16 cellular contexts compared by ENCODE assay signal in the genomic region with DNA sequence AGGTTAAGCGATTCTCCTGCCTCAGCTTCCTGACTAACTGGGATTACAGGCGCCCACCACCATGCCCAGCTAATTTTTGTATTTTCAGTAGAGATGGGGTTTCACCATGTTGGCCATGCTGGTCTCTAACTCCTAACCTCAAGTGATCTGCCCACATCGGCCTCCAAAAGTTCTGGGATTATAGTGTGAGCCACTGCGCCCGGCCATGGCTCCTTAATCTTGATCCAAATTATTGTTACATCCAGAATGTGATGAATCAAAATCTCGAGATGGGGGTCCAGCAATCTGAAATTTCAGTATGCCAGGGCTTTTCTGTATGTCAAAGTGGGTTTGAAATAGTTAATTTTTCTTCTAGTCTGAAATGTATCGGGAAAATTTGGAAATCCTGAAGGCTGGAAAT. TPM values are rescaled to one million over a fixed set of nuclear protein-coding genes. Genes with fewer than 3 reads are reported as not detected.
A peak's percentile ranks its signal among the peaks of the same experiment; 100 is the strongest.
DNase-seq lines count a peak whose midpoint lies in the region; ATAC-seq, FAIRE-seq and TF ChIP-seq lines count a peak whose summit lies in the region.
"Had no signal": no experiment of that assay in that cellular context is flagged by ENCODE, and none has a peak within 500 bp of the region (broad histone marks: within the 10 kb centered on the region; RNA-seq: fewer than 3 reads in every experiment).

No MANE protein-coding gene starts in this region.

- H3K27ac Mint-ChIP-seq in stimulated activated naive CD8-positive, alpha-beta T cell treated with anti-CD3 and anti-CD28 coated beads, Interleukin-15, Interleukin-2, amounts not matched to agents 100 ng/mL and 50 ng/mL, for 24 hours, result peak overlapping the region; percentile 99

- in situ Hi-C loops in transverse colon (cut with MboI; ENCODE audit: low pct_ligation_motif_present in 1 of 4, low pct_unique_long_range_greater_than_20kb in 1 of 4, low sequenced_read_pairs in 3 of 4), result loop anchor here in 3 of 4 donors (10.0 to 25.0 kb wide), 2 partner anchors 128 to 276 kb away; partner anchors contain the start of gene TMEM9B (in 3 of the 3)
- in situ Hi-C loops in gastrocnemius medialis (cut with MboI; ENCODE audit: low sequenced_read_pairs in 4 of 4), result loop anchor here (5.0 to 25.0 kb wide), 7 partner anchors 121 to 451 kb away; partner anchors contain the start of genes TMEM9B (in 2 of the 4) and AKIP1 (in 1 of the 4)

- ATAC-seq in stimulated activated naive CD8-positive, alpha-beta T cell treated with anti-CD3 and anti-CD28 coated beads, Interleukin-15, Interleukin-2, amounts not matched to agents 100 U/mL and 50 U/mL, for 24 hours, result no peak
- ATAC-seq in RWPE2 (ENCODE audit: low read depth) (no peak), HG02571 (IDR thresholded peaks at IDR 0.05; ENCODE audit: unreplicated experiment) (no peak), gastrocnemius medialis (no peak)

- peaks cover 88% of the 10 kb centered on the region for H3K36me3 Mint-ChIP-seq in stimulated activated naive CD8-positive, alpha-beta T cell treated with anti-CD3 and anti-CD28 coated beads, Interleukin-15, Interleukin-2, amounts not matched to agents 100 ng/mL and 50 ng/mL, for 24 hours (ENCODE audit: low read depth)

- TF ChIP-seq EP300 in transverse colon (IDR thresholded peaks at IDR 0.05; ENCODE audit: low read depth), result no peak

- FAIRE-seq in kidney (lab: Jason Lieb, UNC), result no peak

- peaks cover 74% of the 10 kb centered on the region for H3K4me1 Mint-ChIP-seq in stimulated activated naive CD8-positive, alpha-beta T cell treated with anti-CD3 and anti-CD28 coated beads, Interleukin-15, Interleukin-2, amounts not matched to agents 100 ng/mL and 50 ng/mL, for 24 hours (ENCODE audit: low read depth)

- H3K36me3 ChIP-seq in RWPE2 (ENCODE audit: low read depth), result peaks cover 57% of the 10 kb centered on the region
- H3K36me3 ChIP-seq in kidney (ENCODE audit: control insufficient read depth in 1 of 2, insufficient read depth in 2 of 2, low read length in 2 of 2), result peaks cover 19 to 29% of the 10 kb centered on the region in 2 donors
- peaks cover 0 to 20% (median 8%) of the 10 kb centered on the region in 4 donors for H3K36me3 ChIP-seq in transverse colon
- H3K36me3 ChIP-seq in gastrocnemius medialis, result peaks cover 0 to 28% of the 10 kb centered on the region in 2 donors

- H3K27me3 Mint-ChIP-seq in stimulated activated naive CD8-positive, alpha-beta T cell treated with anti-CD3 and anti-CD28 coated beads, Interleukin-15, Interleukin-2, amounts not matched to agents 100 ng/mL and 50 ng/mL, for 24 hours, result no peaks in the 10 kb centered on the region

- TF ChIP-seq POLR2A in transverse colon (IDR thresholded peaks at IDR 0.05) (no peak), gastrocnemius medialis (IDR thresholded peaks at IDR 0.05) (no peak)

- H3K9me3 ChIP-seq in RWPE2 (ENCODE audit: severe bottlenecking) (no peaks in the 10 kb centered on the region), kidney (ENCODE audit: control insufficient read depth in 1 of 2, low read length in 2 of 2) (no peaks in the 10 kb centered on the region), transverse colon (no peaks in the 10 kb centered on the region), gastrocnemius medialis (no peaks in the 10 kb centered on the region)
- H3K9me3 ChIP-seq: testis had no signal

- intact Hi-C loops in kidney (cut with DNase I), result no loop called here
- intact Hi-C loops in transverse colon (cut with DNase I; ENCODE audit: low total_unique reads), result no loop called here
- intact Hi-C loops in gastrocnemius medialis (cut with DNase I; ENCODE audit: low total_unique reads), result loop anchor here (5.0 kb wide), 2 partner anchors 186 to 776 kb away; partner anchors contain the start of gene ZNF143

- H3K27me3 ChIP-seq in RWPE2 (ENCODE audit: insufficient read depth, poor library complexity, severe bottlenecking), result no peaks in the 10 kb centered on the region
- H3K27me3 ChIP-seq in transverse colon, result no peaks in the 10 kb centered on the region
- no peaks in the 10 kb centered on the region for H3K27me3 ChIP-seq in gastrocnemius medialis
- H3K27me3 ChIP-seq: testis had no signal

- H3K4me1 ChIP-seq in RWPE2 (ENCODE audit: insufficient read depth, poor library complexity, severe bottlenecking) (peaks cover 37% of the 10 kb centered on the region), kidney (ENCODE audit: control insufficient read depth in 1 of 2, insufficient read depth in 1 of 2, low read depth in 1 of 2, low read length in 2 of 2) (peaks cover 10 to 27% of the 10 kb centered on the region in 2 donors), transverse colon (peaks cover 18 to 57% (median 33%) of the 10 kb centered on the region in 4 donors), gastrocnemius medialis (peaks cover 40 to 41% of the 10 kb centered on the region in 2 donors)

- no peak overlapping the region for H3K9ac ChIP-seq in kidney (ENCODE audit: low read length in 2 of 2)

- H3K4me3 ChIP-seq in RWPE2 (ENCODE audit: severe bottlenecking) (no peak overlapping the region), kidney (ENCODE audit: low read length in 2 of 2) (no peak overlapping the region), transverse colon (no peak overlapping the region), gastrocnemius medialis (no peak overlapping the region)
- H3K4me3 ChIP-seq: testis had no signal

- TF ChIP-seq CTCF in RWPE2 (IDR thresholded peaks at IDR 0.05; ENCODE audit: poor library complexity, severe bottlenecking), result no peak
- TF ChIP-seq CTCF in kidney (IDR thresholded peaks at IDR 0.05; ENCODE audit: borderline replicate concordance, extremely low read depth, insufficient read depth), result no peak
- no peak for TF ChIP-seq CTCF in GM20000 (IDR thresholded peaks at IDR 0.05; ENCODE audit: extremely low read depth, missing control alignments)
- no peak for TF ChIP-seq CTCF in transverse colon (IDR thresholded peaks at IDR 0.05)
- TF ChIP-seq CTCF in gastrocnemius medialis (IDR thresholded peaks at IDR 0.05 in 4 of 5, conservative IDR thresholded peaks at IDR 0.05 in 1 of 5), result no peak

- peak overlapping the region; percentile 97 for H3K4me3 Mint-ChIP-seq in stimulated activated naive CD8-positive, alpha-beta T cell treated with anti-CD3 and anti-CD28 coated beads, Interleukin-15, Interleukin-2, amounts not matched to agents 100 ng/mL and 50 ng/mL, for 24 hours

- no peaks in the 10 kb centered on the region for H3K9me3 Mint-ChIP-seq in stimulated activated naive CD8-positive, alpha-beta T cell treated with anti-CD3 and anti-CD28 coated beads, Interleukin-15, Interleukin-2, amounts not matched to agents 100 ng/mL and 50 ng/mL, for 24 hours

- 80 to 95% methylated on average over 5 to 7 of the region's 7 CpGs for WGBS in transverse colon (ENCODE audit: low coverage in 1 of 2), 2 donors

- H3K27ac ChIP-seq in RWPE2 (ENCODE audit: poor library complexity, severe bottlenecking) (peak overlapping the region; percentile 85), kidney (ENCODE audit: low read depth in 2 of 2, low read length in 2 of 2) (no peak overlapping the region), transverse colon (no peak overlapping the region), gastrocnemius medialis (no peak overlapping the region)
- H3K27ac ChIP-seq: testis had no signal

- no peak for DNase-seq in stimulated activated naive CD8-positive, alpha-beta T cell treated with anti-CD3 and anti-CD28 coated beads, Interleukin-15, Interleukin-2, amounts not matched to agents 100 U/mL and 50 U/mL, for 24 hours
- DNase-seq in RWPE2 (ENCODE audit: low spot score) (no peak), kidney (peak; percentile 14), GM20000 (ENCODE audit: low spot score) (no peak), transverse colon (no peak), gastrocnemius medialis (no peak)
- DNase-seq: activated CD4-positive, alpha-beta T cell treated with anti-CD3 and anti-CD28 coated beads for 1 hour; activated gamma-delta T cell; AML-193; DMS79 treated with DMSO at 0.1 percent for 48 hours; foreskin melanocyte; NCI-H1105; occipital lobe; testis had no signal

RNA-seq across cellular contexts. Expression of gene RPL27A, which starts 3.7 kb away (rescaled TPM):
- total RNA-seq in kidney, result 664 TPM
- polyA plus RNA-seq in kidney (ENCODE audit: insufficient read depth, low read depth, low replicate concordance), result 2,260 TPM
- 100 to 1,000 TPM; 462 to 843 (median 770) TPM for total RNA-seq in transverse colon
- 100 to 1,000 TPM; 598 to 693 (median 633) TPM for total RNA-seq in gastrocnemius medialis

RNA-seq across cellular contexts. Expression of gene TRIM66, which starts 3.9 kb away (rescaled TPM):
- total RNA-seq in kidney, result 25.7 TPM
- polyA plus RNA-seq in kidney (ENCODE audit: insufficient read depth, low read depth, low replicate concordance), result 1.4 TPM
- 10 to 100 TPM; 11.7 to 19.7 (median 14.3) TPM for total RNA-seq in transverse colon
- total RNA-seq in gastrocnemius medialis, result 1 to 10 TPM in 2 of 4 donors, under 1 TPM in 2; 0.55 to 6.5 (median 1.1) TPM
